ENCODE assay signal across 7 cellular contexts in genomic region chr15:67146875-67147381, GRCh38.
DNase-seq lines count a peak whose midpoint lies in the region; ATAC-seq and TF ChIP-seq lines count a peak whose summit lies in the region.

No MANE protein-coding gene starts in this region.

- peaks cover 37% of the 10 kb centered on the region for H3K36me3 Mint-ChIP-seq in activated CD4-positive, alpha-beta memory T cell treated with anti-CD3 and anti-CD28 coated beads, Interleukin-2, amount 10 ng/mL, durations not matched to agents 7 days and 5 days (ENCODE audit: low read depth)

- no peak overlapping the region for H3K4me3 ChIP-seq in psoas muscle

- no peak for TF ChIP-seq CTCF in psoas muscle (IDR thresholded peaks at IDR 0.05)

- H3K9me3 ChIP-seq in KOPT-K1 (ENCODE audit: insufficient read depth, low read length, poor library complexity, severe bottlenecking) (no peaks in the 10 kb centered on the region), psoas muscle (no peaks in the 10 kb centered on the region)

- H3K27me3 ChIP-seq in psoas muscle (ENCODE audit: insufficient read depth in 3 of 3, low read length in 2 of 3): no peaks in the 10 kb centered on the region

- peak; percentile 46 to 62 (median 59) for ATAC-seq in psoas muscle

- no peaks in the 10 kb centered on the region for H3K27me3 Mint-ChIP-seq in activated CD4-positive, alpha-beta memory T cell treated with anti-CD3 and anti-CD28 coated beads, Interleukin-2, amount 10 ng/mL, durations not matched to agents 7 days and 5 days

- H3K27ac Mint-ChIP-seq in activated CD4-positive, alpha-beta memory T cell treated with anti-CD3 and anti-CD28 coated beads, Interleukin-2, amount 10 ng/mL, durations not matched to agents 7 days and 5 days: peak overlapping the region; percentile 58

- intact Hi-C loops in psoas muscle (cut with DNase I): no loop called here

- WGBS in psoas muscle, 3 donors: 20 to 38% (median 21%) methylated on average over 10 of the region's 10 CpGs

- peak overlapping the region; percentile 4 for H3K4me3 Mint-ChIP-seq in activated CD4-positive, alpha-beta memory T cell treated with anti-CD3 and anti-CD28 coated beads, Interleukin-2, amount 10 ng/mL, durations not matched to agents 7 days and 5 days

- no peaks in the 10 kb centered on the region for H3K36me3 ChIP-seq in KOPT-K1 (ENCODE audit: insufficient read depth, low read length)
- H3K36me3 ChIP-seq in psoas muscle (ENCODE audit: insufficient read depth in 1 of 2, low read depth in 1 of 2): no peaks in the 10 kb centered on the region

- H3K4me1 ChIP-seq in psoas muscle: peaks cover 96% of the 10 kb centered on the region

- peaks cover 92% of the 10 kb centered on the region for H3K4me1 Mint-ChIP-seq in activated CD4-positive, alpha-beta memory T cell treated with anti-CD3 and anti-CD28 coated beads, Interleukin-2, amount 10 ng/mL, durations not matched to agents 7 days and 5 days

- POLR2A ChIA-PET in activated CD4-positive, alpha-beta memory T cell treated with anti-CD3 and anti-CD28 coated beads, Interleukin-2, amount 10 ng/mL, durations not matched to agents 7 days and 5 days (lab: Charles Lee): interaction anchor here (0.8 to 5.8 kb wide), 8 partner anchors 11 to 108 kb away, joined by 3 to 59 read pairs (median 5); partner anchors contain the start of genes AAGAB, IQCH and SMAD3

- CTCF ChIA-PET in activated CD4-positive, alpha-beta memory T cell treated with anti-CD3 and anti-CD28 coated beads, Interleukin-2, amount 10 ng/mL, durations not matched to agents 7 days and 5 days (lab: Charles Lee): no interaction called here

- H3K27ac ChIP-seq in KOPT-K1 (ENCODE audit: low read depth, low read length, poor library complexity, severe bottlenecking) (peak overlapping the region; percentile 86), psoas muscle (peak overlapping the region; percentile 87)

- no peaks in the 10 kb centered on the region for H3K9me3 Mint-ChIP-seq in activated CD4-positive, alpha-beta memory T cell treated with anti-CD3 and anti-CD28 coated beads, Interleukin-2, amount 10 ng/mL, durations not matched to agents 7 days and 5 days

- peak; percentile 24 for DNase-seq in activated CD4-positive, alpha-beta memory T cell treated with anti-CD3 and anti-CD28 coated beads, Interleukin-2, amount 10 ng/mL, durations not matched to agents 7 days and 5 days
- DNase-seq in glomerular endothelial cell (ENCODE audit: extremely low read depth, low read depth, low spot score): peak; percentile 92
- DNase-seq in psoas muscle: peak; percentile 49 to 56
- no peak for DNase-seq in pons (ENCODE audit: low spot score)
- no peak for DNase-seq in NCI-H1930 (lab: John Stamatoyannopoulos, UW)
- no peak for DNase-seq in iPS-NIHi11 (ENCODE audit: low spot score)

Comparison
In these comparisons a context has a peak if more than half of its experiments do, and no peak if none do; other contexts are left out.
1. DNase-seq: peak in activated CD4-positive, alpha-beta memory T cell treated with anti-CD3 and anti-CD28 coated beads, Interleukin-2, amount 10 ng/mL, durations not matched to agents 7 days and 5 days (single experiment), glomerular endothelial cell (single experiment) and psoas muscle (2 of 2); none in pons (single experiment), NCI-H1930 (0 of 2) and iPS-NIHi11 (single experiment).